ENCODE assay signal across 1 cellular context in the genomic region with DNA sequence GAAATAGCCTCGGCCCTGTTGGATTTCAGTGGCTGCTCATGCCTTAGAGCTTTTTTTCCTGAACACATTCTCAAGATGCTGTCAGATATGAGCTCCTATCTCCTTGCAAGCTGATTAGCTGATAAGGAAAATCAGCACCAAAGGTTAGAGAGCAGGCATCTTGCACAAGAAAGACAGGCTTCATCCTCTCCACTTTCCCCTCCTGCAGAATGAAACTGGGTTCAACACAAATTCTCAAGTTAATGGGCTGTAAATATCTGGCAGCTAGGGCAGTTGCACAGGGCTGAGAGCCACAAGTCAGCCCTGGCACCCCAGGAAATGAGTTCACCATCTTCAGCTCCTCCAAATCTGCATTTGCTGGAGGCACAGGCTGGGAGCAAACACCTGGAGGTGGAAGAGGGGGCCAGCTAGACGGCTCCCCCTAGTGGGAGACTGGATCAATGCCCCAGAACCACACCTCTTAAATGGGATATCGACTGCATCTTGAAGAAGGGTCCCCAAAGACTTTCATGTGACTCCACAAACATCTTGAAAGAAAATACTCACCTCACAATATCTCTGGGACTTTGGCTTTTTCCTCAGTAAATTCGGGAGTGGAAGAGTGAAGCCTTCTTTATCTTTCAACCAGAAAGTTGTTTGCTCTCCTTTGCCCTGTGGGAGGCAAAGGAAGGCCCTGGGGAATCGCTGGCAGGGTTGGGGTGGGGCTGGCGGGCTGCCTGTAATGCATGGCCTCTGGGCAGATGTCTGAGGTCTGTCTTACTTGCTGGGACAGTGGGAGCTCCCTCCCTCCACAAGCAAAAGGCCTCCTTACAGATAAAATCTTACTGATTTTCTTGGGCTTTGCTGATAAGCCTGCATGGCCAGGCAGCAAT.
TF ChIP-seq lines count a peak whose summit lies in the region.

No MANE protein-coding gene starts in this region.

TF ChIP-seq in HCT116, 20 proteins besides CTCF, POLR2A, EP300 and RAD21 (continued from another document):
- TF ChIP-seq, protein P1, sequence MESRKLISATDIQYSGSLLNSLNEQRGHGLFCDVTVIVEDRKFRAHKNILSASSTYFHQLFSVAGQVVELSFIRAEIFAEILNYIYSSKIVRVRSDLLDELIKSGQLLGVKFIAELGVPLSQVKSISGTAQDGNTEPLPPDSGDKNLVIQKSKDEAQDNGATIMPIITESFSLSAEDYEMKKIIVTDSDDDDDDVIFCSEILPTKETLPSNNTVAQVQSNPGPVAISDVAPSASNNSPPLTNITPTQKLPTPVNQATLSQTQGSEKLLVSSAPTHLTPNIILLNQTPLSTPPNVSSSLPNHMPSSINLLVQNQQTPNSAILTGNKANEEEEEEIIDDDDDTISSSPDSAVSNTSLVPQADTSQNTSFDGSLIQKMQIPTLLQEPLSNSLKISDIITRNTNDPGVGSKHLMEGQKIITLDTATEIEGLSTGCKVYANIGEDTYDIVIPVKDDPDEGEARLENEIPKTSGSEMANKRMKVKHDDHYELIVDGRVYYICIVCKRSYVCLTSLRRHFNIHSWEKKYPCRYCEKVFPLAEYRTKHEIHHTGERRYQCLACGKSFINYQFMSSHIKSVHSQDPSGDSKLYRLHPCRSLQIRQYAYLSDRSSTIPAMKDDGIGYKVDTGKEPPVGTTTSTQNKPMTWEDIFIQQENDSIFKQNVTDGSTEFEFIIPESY (IDR thresholded peaks at IDR 0.05; ENCODE audit: extremely low read depth, insufficient replicate concordance, low read length) = no peak
- no peak for TF ChIP-seq POLR2AphosphoS5 (IDR thresholded peaks at IDR 0.05; ENCODE audit: low read depth, low read length)
- no peak for TF ChIP-seq CEBPB (IDR thresholded peaks at IDR 0.05; ENCODE audit: low read depth)
- TF ChIP-seq, protein P2, sequence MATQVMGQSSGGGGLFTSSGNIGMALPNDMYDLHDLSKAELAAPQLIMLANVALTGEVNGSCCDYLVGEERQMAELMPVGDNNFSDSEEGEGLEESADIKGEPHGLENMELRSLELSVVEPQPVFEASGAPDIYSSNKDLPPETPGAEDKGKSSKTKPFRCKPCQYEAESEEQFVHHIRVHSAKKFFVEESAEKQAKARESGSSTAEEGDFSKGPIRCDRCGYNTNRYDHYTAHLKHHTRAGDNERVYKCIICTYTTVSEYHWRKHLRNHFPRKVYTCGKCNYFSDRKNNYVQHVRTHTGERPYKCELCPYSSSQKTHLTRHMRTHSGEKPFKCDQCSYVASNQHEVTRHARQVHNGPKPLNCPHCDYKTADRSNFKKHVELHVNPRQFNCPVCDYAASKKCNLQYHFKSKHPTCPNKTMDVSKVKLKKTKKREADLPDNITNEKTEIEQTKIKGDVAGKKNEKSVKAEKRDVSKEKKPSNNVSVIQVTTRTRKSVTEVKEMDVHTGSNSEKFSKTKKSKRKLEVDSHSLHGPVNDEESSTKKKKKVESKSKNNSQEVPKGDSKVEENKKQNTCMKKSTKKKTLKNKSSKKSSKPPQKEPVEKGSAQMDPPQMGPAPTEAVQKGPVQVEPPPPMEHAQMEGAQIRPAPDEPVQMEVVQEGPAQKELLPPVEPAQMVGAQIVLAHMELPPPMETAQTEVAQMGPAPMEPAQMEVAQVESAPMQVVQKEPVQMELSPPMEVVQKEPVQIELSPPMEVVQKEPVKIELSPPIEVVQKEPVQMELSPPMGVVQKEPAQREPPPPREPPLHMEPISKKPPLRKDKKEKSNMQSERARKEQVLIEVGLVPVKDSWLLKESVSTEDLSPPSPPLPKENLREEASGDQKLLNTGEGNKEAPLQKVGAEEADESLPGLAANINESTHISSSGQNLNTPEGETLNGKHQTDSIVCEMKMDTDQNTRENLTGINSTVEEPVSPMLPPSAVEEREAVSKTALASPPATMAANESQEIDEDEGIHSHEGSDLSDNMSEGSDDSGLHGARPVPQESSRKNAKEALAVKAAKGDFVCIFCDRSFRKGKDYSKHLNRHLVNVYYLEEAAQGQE (IDR thresholded peaks at IDR 0.05; ENCODE audit: low read depth) = no peak
- no peak for TF ChIP-seq ZFX (IDR thresholded peaks at IDR 0.05)
- TF ChIP-seq ELF1 (IDR thresholded peaks at IDR 0.05; ENCODE audit: borderline replicate concordance, low read depth) = no peak
- TF ChIP-seq ZNF274 (IDR thresholded peaks at IDR 0.05; ENCODE audit: low read depth, low read length) = no peak
- no peak for TF ChIP-seq MAX (IDR thresholded peaks at IDR 0.05)
- no peak for TF ChIP-seq FOSL1 (IDR thresholded peaks at IDR 0.05; ENCODE audit: low read depth)
TF ChIP-seq in HCT116: peak in this region for 0.
